27 cellular contexts compared by ENCODE assay signal in the genomic region with DNA sequence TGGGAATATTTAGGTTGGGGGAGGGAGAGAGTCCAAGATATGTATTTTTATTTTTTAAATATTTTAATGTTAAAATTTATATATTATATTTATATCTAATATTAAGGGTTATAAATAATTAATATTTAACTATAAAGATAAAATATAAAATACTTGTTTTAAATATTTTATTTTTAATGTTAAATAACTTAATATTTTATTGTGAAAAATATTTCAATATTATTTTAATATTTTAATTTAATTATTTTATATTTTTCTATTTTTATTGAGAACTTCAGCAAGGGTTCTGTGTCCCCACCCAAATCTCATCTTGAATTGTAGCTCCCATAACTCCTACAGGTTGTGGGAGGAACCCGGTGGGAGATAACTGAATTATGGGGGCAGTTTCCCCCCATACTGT.
"Had no signal": no experiment of that assay in that cellular context is flagged by ENCODE, and none has a peak within 500 bp of the region (broad histone marks: within the 10 kb centered on the region; RNA-seq: fewer than 3 reads in every experiment).

No MANE protein-coding gene starts in this region.

- DNase-seq: hippocampal formation; left colon; left lung; mesendoderm; naive B cell; ovary; posterior cingulate gyrus; retina; right cardiac atrium; spleen; stimulated activated CD4-positive, alpha-beta T cell treated with anti-CD3 and anti-CD28 coated beads, Interleukin-2, amount 100 ng/mL, for 48 hours; stimulated activated CD4-positive, alpha-beta T cell treated with anti-CD3 and anti-CD28 coated beads, Interleukin-4, amount 100 ng/mL, for 4 hours; stimulated activated CD8-positive, alpha-beta memory T cell treated with anti-CD3 and anti-CD28 coated beads, Interleukin-4, amount 100 ng/mL, for 48 hours; stimulated activated naive CD4-positive, alpha-beta T cell treated with Interleukin-2 at 50 U/mL for 16 hours; stimulated activated naive CD8-positive, alpha-beta T cell treated with anti-CD3 and anti-CD28 coated beads, Interleukin-15, amount 100 ng/mL, for 72 hours; substantia nigra; transverse colon; upper lobe of left lung had no signal

- H3K4me1 ChIP-seq: left lung, prostate gland, spleen, transverse colon, upper lobe of left lung, vagina had no signal

- ATAC-seq: left colon; left lung; natural killer cell treated with Interleukin-12 subunit alpha and Interleukin-12 subunit beta and Interleukin-15 and Interleukin-18, amount 100 ng/mL, for 72 hours; right cardiac atrium; sciatic nerve; stimulated activated memory B cell treated with anti-CD40 and anti-IgM and Interleukin-4, amounts not matched to agents 10 μg/mL and 1 μg/mL and 100 μg/mL, for 72 hours; stimulated activated naive CD8-positive, alpha-beta T cell treated with anti-CD3 and anti-CD28 coated beads, Interleukin-15, amount 100 ng/mL, for 72 hours had no signal

- H3K9me3 Mint-ChIP-seq: natural killer cell treated with Interleukin-12 subunit alpha and Interleukin-12 subunit beta and Interleukin-15 and Interleukin-18, amount 100 ng/mL, for 72 hours had no signal

- H3K4me3 Mint-ChIP-seq: mesothelial cell of epicardium; natural killer cell treated with Interleukin-12 subunit alpha and Interleukin-12 subunit beta and Interleukin-15 and Interleukin-18, amount 100 ng/mL, for 72 hours; stimulated activated memory B cell treated with anti-CD40 and anti-IgM and Interleukin-4, amounts not matched to agents 10 μg/mL and 1 μg/mL and 100 μg/mL, for 72 hours; stimulated activated naive CD8-positive, alpha-beta T cell treated with anti-CD3 and anti-CD28 coated beads, Interleukin-15, amount 100 ng/mL, for 72 hours had no signal

- H3K4me1 Mint-ChIP-seq: mesothelial cell of epicardium; naive B cell; stimulated activated memory B cell treated with anti-CD40 and anti-IgM and Interleukin-4, amounts not matched to agents 10 μg/mL and 1 μg/mL and 100 μg/mL, for 72 hours; stimulated activated naive CD8-positive, alpha-beta T cell treated with anti-CD3 and anti-CD28 coated beads, Interleukin-15, amount 100 ng/mL, for 72 hours had no signal

- H3K9me3 ChIP-seq: ovary, prostate gland, transverse colon, vagina had no signal

- H3K27me3 ChIP-seq: left lung, ovary, upper lobe of left lung, vagina had no signal

- H3K27ac ChIP-seq: left lung, ovary, prostate gland, skin epidermis, spleen, transverse colon, upper lobe of left lung, vagina had no signal

- H3K36me3 ChIP-seq: left lung, ovary, prostate gland, spleen, transverse colon, upper lobe of left lung, vagina had no signal

- FAIRE-seq: keratinocyte had no signal

- H3K4me3 ChIP-seq: left lung, lung, ovary, prostate gland, skin epidermis, spleen, transverse colon, upper lobe of left lung, vagina had no signal

- H3K27ac Mint-ChIP-seq: mesothelial cell of epicardium; naive B cell; natural killer cell treated with Interleukin-12 subunit alpha and Interleukin-12 subunit beta and Interleukin-15 and Interleukin-18, amount 100 ng/mL, for 72 hours; stimulated activated memory B cell treated with anti-CD40 and anti-IgM and Interleukin-4, amounts not matched to agents 10 μg/mL and 1 μg/mL and 100 μg/mL, for 72 hours; stimulated activated naive CD8-positive, alpha-beta T cell treated with anti-CD3 and anti-CD28 coated beads, Interleukin-15, amount 100 ng/mL, for 72 hours had no signal
